8 cellular contexts compared by ENCODE assay signal in the genomic region with DNA sequence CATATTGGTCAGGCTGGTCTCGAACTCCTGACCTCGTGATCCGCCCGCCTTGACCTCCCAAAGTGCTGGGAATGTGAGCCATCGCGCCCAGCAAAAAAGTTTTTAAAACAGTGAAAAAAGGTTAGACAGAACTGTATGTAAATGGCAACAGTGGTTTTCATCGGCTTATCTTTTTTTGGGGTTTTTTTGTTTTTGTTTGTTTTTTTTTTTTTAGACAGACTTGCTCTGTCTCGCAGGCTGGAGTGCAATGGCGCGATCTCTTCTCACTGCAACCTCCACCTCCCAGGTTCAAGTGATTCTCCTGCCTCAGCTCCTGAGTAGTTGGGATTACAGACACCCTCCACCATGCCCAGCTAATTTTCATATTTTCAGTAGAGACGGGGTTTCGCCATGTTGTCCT. TPM values are rescaled to one million over a fixed set of nuclear protein-coding genes. Genes with fewer than 3 reads are reported as not detected.
"Had no signal": no experiment of that assay in that cellular context is flagged by ENCODE, and none has a peak within 500 bp of the region (broad histone marks: within the 10 kb centered on the region; RNA-seq: fewer than 3 reads in every experiment).

No MANE protein-coding gene starts in this region.

RNA-seq across cellular contexts. Expression of a gene that starts 21.9 kb away (rescaled TPM):
- total RNA-seq: activated B cell treated with CpG ODN at 0.5 μM for 24 hours; activated CD4-positive, alpha-beta memory T cell treated with anti-CD3 and anti-CD28 coated beads for 36 hours; activated CD4-positive, alpha-beta T cell treated with anti-CD3 and anti-CD28 coated beads, Interleukin-2, amount 10 ng/mL, durations not matched to agents 24 days and 14 days; activated CD8-positive, alpha-beta memory T cell treated with anti-CD3 and anti-CD28 coated beads for 36 hours; activated CD8-positive, alpha-beta T cell treated with anti-CD3 and anti-CD28 coated beads for 36 hours; activated naive CD4-positive, alpha-beta T cell treated with anti-CD3 and anti-CD28 coated beads, Interleukin-2, amount 50 U/mL, for 72 hours; activated naive CD8-positive, alpha-beta T cell treated with anti-CD3 and anti-CD28 coated beads for 36 hours; activated T-helper 2 cell treated with anti-CD3 and anti-CD28 coated beads, Interferon-gamma antibody, Interleukin-2, Interleukin-4, amounts not matched to agents 10 μg/mL and 5 μg/mL and 100 μg/mL, durations not matched to agents 14 hours and 24 hours and 36 hours had no signal
